ENCODE assay signal across 15 cellular contexts in the genomic region with DNA sequence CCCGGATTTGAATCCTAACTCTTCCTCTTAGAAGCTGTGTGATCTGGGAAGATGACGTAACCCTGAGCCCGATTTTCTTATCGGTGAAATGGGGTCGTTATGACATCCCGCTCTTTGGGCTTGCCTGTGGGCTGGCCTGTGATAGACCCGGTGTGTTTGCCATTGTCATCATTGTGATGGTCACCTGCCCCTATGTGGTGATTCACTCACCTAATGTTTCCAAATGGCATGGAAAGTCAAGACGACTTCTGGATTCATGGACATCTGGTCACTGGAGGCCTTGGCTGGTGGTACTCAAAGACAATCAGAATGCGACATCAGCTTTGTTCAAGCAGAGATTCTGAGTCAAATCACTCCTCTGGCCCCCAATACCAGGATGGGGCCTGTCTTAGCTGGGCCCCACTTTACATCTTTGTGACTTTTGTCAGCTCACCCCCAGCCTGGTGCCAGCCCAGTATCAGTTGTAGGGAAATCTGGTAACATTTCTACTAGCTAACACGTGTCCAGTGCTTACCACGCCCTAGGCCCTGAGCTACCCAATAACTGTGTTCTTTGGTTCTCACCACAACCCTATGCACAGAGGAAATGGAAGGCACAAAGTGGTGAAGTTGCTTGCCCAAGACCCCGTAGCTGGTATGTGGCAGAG. TPM values are rescaled to one million over a fixed set of nuclear protein-coding genes. Genes with fewer than 3 reads are reported as not detected.
A peak's percentile ranks its signal among the peaks of the same experiment; 100 is the strongest.
DNase-seq lines count a peak whose midpoint lies in the region; ATAC-seq and TF ChIP-seq lines count a peak whose summit lies in the region.
"Had no signal": no experiment of that assay in that cellular context is flagged by ENCODE, and none has a peak within 500 bp of the region (broad histone marks: within the 10 kb centered on the region; RNA-seq: fewer than 3 reads in every experiment).

No MANE protein-coding gene starts in this region.

- no peaks in the 10 kb centered on the region for H3K9me3 ChIP-seq in ascending aorta
- H3K9me3 ChIP-seq: spleen had no signal

- no peaks in the 10 kb centered on the region for H3K27me3 ChIP-seq in ascending aorta
- H3K27me3 ChIP-seq: spleen had no signal

- no peak for ATAC-seq in activated naive CD8-positive, alpha-beta T cell treated with anti-CD3 and anti-CD28 coated beads, Interleukin-2, amount 10 ng/mL, durations not matched to agents 7 days and 5 days (ENCODE audit: low read depth)
- ATAC-seq in natural killer cell (no peak), GM19397 (IDR thresholded peaks at IDR 0.05; ENCODE audit: unreplicated experiment) (no peak)

- H3K36me3 Mint-ChIP-seq in activated naive CD8-positive, alpha-beta T cell treated with anti-CD3 and anti-CD28 coated beads, Interleukin-2, amount 10 ng/mL, durations not matched to agents 7 days and 5 days, result peaks cover 21% of the 10 kb centered on the region
- peaks cover 43% of the 10 kb centered on the region for H3K36me3 Mint-ChIP-seq in activated naive CD8-positive, alpha-beta T cell treated with anti-CD3 and anti-CD28 coated beads for 36 hours
- H3K36me3 Mint-ChIP-seq in natural killer cell (peaks cover 16% of the 10 kb centered on the region), type B pancreatic cell (peaks cover 19% of the 10 kb centered on the region)

- peaks cover 43 to 53% of the 10 kb centered on the region in 2 donors for H3K36me3 ChIP-seq in ascending aorta

- H3K27me3 Mint-ChIP-seq in activated naive CD8-positive, alpha-beta T cell treated with anti-CD3 and anti-CD28 coated beads, Interleukin-2, amount 10 ng/mL, durations not matched to agents 7 days and 5 days, result no peaks in the 10 kb centered on the region
- H3K27me3 Mint-ChIP-seq in activated naive CD8-positive, alpha-beta T cell treated with anti-CD3 and anti-CD28 coated beads for 36 hours, result no peaks in the 10 kb centered on the region
- H3K27me3 Mint-ChIP-seq in natural killer cell (ENCODE audit: low read depth in 2 of 2) (no peaks in the 10 kb centered on the region), type B pancreatic cell (no peaks in the 10 kb centered on the region)

- no peak overlapping the region for H3K4me3 ChIP-seq in ascending aorta

- H3K4me1 Mint-ChIP-seq in activated naive CD8-positive, alpha-beta T cell treated with anti-CD3 and anti-CD28 coated beads, Interleukin-2, amount 10 ng/mL, durations not matched to agents 7 days and 5 days, result peaks cover 36% of the 10 kb centered on the region
- H3K4me1 Mint-ChIP-seq in activated naive CD8-positive, alpha-beta T cell treated with anti-CD3 and anti-CD28 coated beads for 36 hours, result peaks cover 30% of the 10 kb centered on the region
- peaks cover 44 to 54% of the 10 kb centered on the region in 2 donors for H3K4me1 Mint-ChIP-seq in natural killer cell
- H3K4me1 Mint-ChIP-seq in type B pancreatic cell (ENCODE audit: unreplicated experiment), result peaks cover 27% of the 10 kb centered on the region

- H3K27ac ChIP-seq in ascending aorta, result peak overlapping the region; percentile 96 to 98

- TF ChIP-seq CTCF in ascending aorta (IDR thresholded peaks at IDR 0.05), result no peak
- no peak for TF ChIP-seq CTCF in natural killer cell (IDR thresholded peaks at IDR 0.05)
- no peak for TF ChIP-seq CTCF in type B pancreatic cell (conservative IDR thresholded peaks at IDR 0.05)
- no peak for TF ChIP-seq CTCF in GM10266 (IDR thresholded peaks at IDR 0.05; ENCODE audit: control insufficient read depth, insufficient read depth, low read depth, missing control alignments)

- H3K4me3 Mint-ChIP-seq in activated naive CD8-positive, alpha-beta T cell treated with anti-CD3 and anti-CD28 coated beads, Interleukin-2, amount 10 ng/mL, durations not matched to agents 7 days and 5 days, result no peak overlapping the region
- no peak overlapping the region for H3K4me3 Mint-ChIP-seq in activated naive CD8-positive, alpha-beta T cell treated with anti-CD3 and anti-CD28 coated beads for 36 hours
- H3K4me3 Mint-ChIP-seq in natural killer cell (peak overlapping the region; percentile 28), type B pancreatic cell (peak overlapping the region; percentile 51)

- peaks cover 19 to 26% of the 10 kb centered on the region in 2 donors for H3K4me1 ChIP-seq in ascending aorta

- H3K27ac Mint-ChIP-seq in activated naive CD8-positive, alpha-beta T cell treated with anti-CD3 and anti-CD28 coated beads, Interleukin-2, amount 10 ng/mL, durations not matched to agents 7 days and 5 days, result peak overlapping the region; percentile 33
- no peak overlapping the region for H3K27ac Mint-ChIP-seq in activated naive CD8-positive, alpha-beta T cell treated with anti-CD3 and anti-CD28 coated beads for 36 hours
- H3K27ac Mint-ChIP-seq in natural killer cell (peak overlapping the region; percentile 65 to 78), type B pancreatic cell (no peak overlapping the region)

- intact Hi-C loops in ascending aorta (cut with DNase I), result no loop called here
- intact Hi-C loops in natural killer cell (cut with micrococcal nuclease), result no loop called here

- DNase-seq in activated naive CD8-positive, alpha-beta T cell treated with anti-CD3 and anti-CD28 coated beads, Interleukin-2, amount 10 ng/mL, durations not matched to agents 7 days and 5 days, result no peak
- no peak for DNase-seq in activated naive CD8-positive, alpha-beta T cell treated with anti-CD3 and anti-CD28 coated beads for 36 hours
- DNase-seq in ascending aorta (ENCODE audit: low spot score in 2 of 2), result peak in 1 of 2 donors; percentile 28
- DNase-seq in natural killer cell, result no peak
- DNase-seq in type B pancreatic cell (ENCODE audit: extremely low spot score, unreplicated experiment), result peak; percentile 42
- DNase-seq in GM10266 (ENCODE audit: extremely low spot score), result no peak
- DNase-seq in SHP77 (lab: John Stamatoyannopoulos, UW), result no peak
- DNase-seq: effector CD4-positive, alpha-beta T cell; foreskin melanocyte; Karpas-422; kidney; NCI-H187; NCI-H774; spleen had no signal

- no peaks in the 10 kb centered on the region for H3K9me3 Mint-ChIP-seq in activated naive CD8-positive, alpha-beta T cell treated with anti-CD3 and anti-CD28 coated beads, Interleukin-2, amount 10 ng/mL, durations not matched to agents 7 days and 5 days
- no peaks in the 10 kb centered on the region for H3K9me3 Mint-ChIP-seq in activated naive CD8-positive, alpha-beta T cell treated with anti-CD3 and anti-CD28 coated beads for 36 hours
- no peaks in the 10 kb centered on the region for H3K9me3 Mint-ChIP-seq in natural killer cell
- H3K9me3 Mint-ChIP-seq in type B pancreatic cell, result no peaks in the 10 kb centered on the region

- POLR2A ChIA-PET in activated naive CD8-positive, alpha-beta T cell treated with anti-CD3 and anti-CD28 coated beads, Interleukin-2, amount 10 ng/mL, durations not matched to agents 7 days and 5 days (lab: Charles Lee), result no interaction called here

RNA-seq across cellular contexts. Expression of a gene that starts 2.8 kb away (rescaled TPM):
- 10 to 100 TPM; 44.4 to 47.0 TPM for total RNA-seq in activated naive CD8-positive, alpha-beta T cell treated with anti-CD3 and anti-CD28 coated beads, Interleukin-2, amount 10 ng/mL, durations not matched to agents 7 days and 5 days
- total RNA-seq in activated naive CD8-positive, alpha-beta T cell treated with anti-CD3 and anti-CD28 coated beads for 36 hours, result 10 to 100 TPM; 26.8 to 27.0 TPM
- total RNA-seq in ascending aorta (166 TPM), natural killer cell (10 to 100 TPM; 49.5 to 61.1 (median 54.1) TPM), type B pancreatic cell (ENCODE audit: low replicate concordance) (52.0 and 55.0 TPM in 2 replicates)

RNA-seq across cellular contexts. Expression of a gene that starts 3.0 kb away (rescaled TPM):
- total RNA-seq in activated naive CD8-positive, alpha-beta T cell treated with anti-CD3 and anti-CD28 coated beads, Interleukin-2, amount 10 ng/mL, durations not matched to agents 7 days and 5 days, result 10 to 100 TPM; 10.1 to 11.9 TPM
- total RNA-seq in activated naive CD8-positive, alpha-beta T cell treated with anti-CD3 and anti-CD28 coated beads for 36 hours, result 10 to 100 TPM; 27.7 to 29.8 TPM
- total RNA-seq in ascending aorta (1.9 TPM), natural killer cell (1 to 10 TPM; 2.1 to 4.3 (median 3.4) TPM), type B pancreatic cell (ENCODE audit: low replicate concordance) (13.6 and 14.1 TPM in 2 replicates)

RNA-seq across cellular contexts. Expression of a gene that starts 50.8 kb away (rescaled TPM):
- 10 to 100 TPM; 53.3 to 56.8 TPM for total RNA-seq in activated naive CD8-positive, alpha-beta T cell treated with anti-CD3 and anti-CD28 coated beads, Interleukin-2, amount 10 ng/mL, durations not matched to agents 7 days and 5 days
- 10 to 100 TPM; 19.8 to 25.4 TPM for total RNA-seq in activated naive CD8-positive, alpha-beta T cell treated with anti-CD3 and anti-CD28 coated beads for 36 hours
- 48.9 TPM for total RNA-seq in ascending aorta
- total RNA-seq in natural killer cell, result 10 to 100 TPM; 45.5 to 62.1 (median 50.0) TPM
- total RNA-seq in type B pancreatic cell (ENCODE audit: low replicate concordance), result 42.9 and 44.2 TPM in 2 replicates

RNA-seq across cellular contexts. Expression of a gene that starts 51.0 kb away (rescaled TPM):
- 10 to 100 TPM; 14.3 to 14.4 TPM for total RNA-seq in activated naive CD8-positive, alpha-beta T cell treated with anti-CD3 and anti-CD28 coated beads, Interleukin-2, amount 10 ng/mL, durations not matched to agents 7 days and 5 days
- total RNA-seq in activated naive CD8-positive, alpha-beta T cell treated with anti-CD3 and anti-CD28 coated beads for 36 hours, result 10 to 100 TPM; 26.3 to 27.2 TPM
- total RNA-seq in ascending aorta (3.9 TPM), natural killer cell (1 to 10 TPM; 7.6 to 9.1 (median 8.9) TPM), type B pancreatic cell (ENCODE audit: low replicate concordance) (11.6 and 12.4 TPM in 2 replicates)

Comparison
In these comparisons a context has a peak if more than half of its experiments do, and no peak if none do; other contexts are left out.
1. H3K27ac Mint-ChIP-seq: peak in activated naive CD8-positive, alpha-beta T cell treated with anti-CD3 and anti-CD28 coated beads, Interleukin-2, amount 10 ng/mL, durations not matched to agents 7 days and 5 days (single experiment) and natural killer cell (2 of 2); none in activated naive CD8-positive, alpha-beta T cell treated with anti-CD3 and anti-CD28 coated beads for 36 hours (single experiment) and type B pancreatic cell (single experiment).
2. H3K4me3 Mint-ChIP-seq: peak in natural killer cell (single experiment) and type B pancreatic cell (single experiment); none in activated naive CD8-positive, alpha-beta T cell treated with anti-CD3 and anti-CD28 coated beads, Interleukin-2, amount 10 ng/mL, durations not matched to agents 7 days and 5 days (single experiment) and activated naive CD8-positive, alpha-beta T cell treated with anti-CD3 and anti-CD28 coated beads for 36 hours (single experiment).